10 cellular contexts compared by ENCODE assay signal in genomic region chr20:22371843-22372242, GRCh38.
DNase-seq lines count a peak whose midpoint lies in the region; ATAC-seq and TF ChIP-seq lines count a peak whose summit lies in the region.
"Had no signal": no experiment of that assay in that cellular context is flagged by ENCODE, and none has a peak within 500 bp of the region (broad histone marks: within the 10 kb centered on the region; RNA-seq: fewer than 3 reads in every experiment).

No MANE protein-coding gene starts in this region.

- H2BK5ac ChIP-seq in trophoblast cell (ENCODE audit: low read depth, low read length, poor library complexity), result no peak overlapping the region

- no peak overlapping the region for H4K12ac ChIP-seq in trophoblast cell (ENCODE audit: low read depth, low read length)

- TF ChIP-seq CTCF in omental fat pad (IDR thresholded peaks at IDR 0.05), result no peak

- H3K23ac ChIP-seq in trophoblast cell (ENCODE audit: low read length), result peak overlapping the region; percentile 41

- H2AK5ac ChIP-seq in trophoblast cell (ENCODE audit: low read length), result no peak overlapping the region

- H2BK120ac ChIP-seq in trophoblast cell (ENCODE audit: insufficient read depth, low read length, poor library complexity), result no peak overlapping the region

- DNase-seq in NCI-H1417 (lab: John Stamatoyannopoulos, UW) (peak in 2 of 3 experiments; percentile 33 to 34), NCI-H1417 treated with DMSO at 0.1 percent for 48 hours (lab: John Stamatoyannopoulos, UW) (no peak), NCI-H2196 (lab: John Stamatoyannopoulos, UW; ENCODE audit: unreplicated experiment) (peak; percentile 56), trophoblast cell (no peak), omental fat pad (ENCODE audit: low spot score) (no peak), hippocampal formation (lab: John Stamatoyannopoulos, UW) (no peak)
- DNase-seq in stimulated activated CD8-positive, alpha-beta memory T cell treated with anti-CD3 and anti-CD28 coated beads, Interleukin-4, amount 100 ng/mL, for 48 hours, result no peak
- DNase-seq: heart left ventricle had no signal

- H3K18ac ChIP-seq in trophoblast cell (ENCODE audit: low read length), result no peak overlapping the region

- no peaks in the 10 kb centered on the region for H3K4me1 ChIP-seq in trophoblast cell (ENCODE audit: control insufficient read depth in 1 of 2, insufficient read depth in 2 of 2, low read length in 2 of 2)
- H3K4me1 ChIP-seq: heart left ventricle had no signal

- no peaks in the 10 kb centered on the region for H3K79me2 ChIP-seq in trophoblast cell (ENCODE audit: control insufficient read depth, insufficient read depth, low read length, poor library complexity)

- no peaks in the 10 kb centered on the region for H3K79me1 ChIP-seq in trophoblast cell (ENCODE audit: low read length)

- ATAC-seq in HG02973 (IDR thresholded peaks at IDR 0.05; ENCODE audit: unreplicated experiment) (peak; percentile 82), omental fat pad (ENCODE audit: low FRiP score) (no peak)
- ATAC-seq: heart left ventricle had no signal

- no peak overlapping the region for H4K91ac ChIP-seq in trophoblast cell (ENCODE audit: low read depth, low read length)

- H3K4ac ChIP-seq in trophoblast cell (ENCODE audit: low read depth, low read length), result no peak overlapping the region

- no peak overlapping the region for H3K4me3 ChIP-seq in trophoblast cell (ENCODE audit: low read depth, low read length)
- H3K4me3 ChIP-seq: heart left ventricle, thoracic aorta had no signal

- no peak overlapping the region for H2BK12ac ChIP-seq in trophoblast cell (ENCODE audit: low read length)

- H3K36me3 ChIP-seq in trophoblast cell (ENCODE audit: control insufficient read depth in 1 of 2, insufficient read depth in 2 of 2, low read length in 2 of 2), result no peaks in the 10 kb centered on the region
- H3K36me3 ChIP-seq: heart left ventricle, thoracic aorta had no signal

- no CpG with 5 or more reads among the region's 5 CpGs for WGBS in trophoblast cell (ENCODE audit: extremely low coverage, insufficient coverage, insufficient read length)

- H3K14ac ChIP-seq in trophoblast cell (ENCODE audit: low read length), result no peak overlapping the region

- no peaks in the 10 kb centered on the region for H3K27me3 ChIP-seq in trophoblast cell (ENCODE audit: insufficient read depth, low read length)

- H4K8ac ChIP-seq in trophoblast cell (ENCODE audit: low read depth, low read length), result no peak overlapping the region

- peak overlapping the region; percentile 17 for H3K4me2 ChIP-seq in trophoblast cell (ENCODE audit: low read length)

- no peak overlapping the region for H3K9ac ChIP-seq in trophoblast cell (ENCODE audit: low read length)

- H2AFZ ChIP-seq in trophoblast cell (ENCODE audit: insufficient read depth, low read length, poor library complexity), result no peak overlapping the region

- H3K9me3 ChIP-seq in trophoblast cell (ENCODE audit: insufficient read depth, low read depth, low read length), result no peaks in the 10 kb centered on the region
- H3K9me3 ChIP-seq: heart left ventricle, thoracic aorta had no signal

- no peak overlapping the region for H3K27ac ChIP-seq in trophoblast cell (ENCODE audit: low read depth, low read length)
- H3K27ac ChIP-seq: heart left ventricle, thoracic aorta had no signal

Comparison
In these comparisons a context has a peak if more than half of its experiments do, and no peak if none do; other contexts are left out.
1. DNase-seq: peak in NCI-H1417 (2 of 3) and NCI-H2196 (single experiment); none in NCI-H1417 treated with DMSO at 0.1 percent for 48 hours (single experiment), trophoblast cell (0 of 2), omental fat pad (single experiment), hippocampal formation (0 of 2) and stimulated activated CD8-positive, alpha-beta memory T cell treated with anti-CD3 and anti-CD28 coated beads, Interleukin-4, amount 100 ng/mL, for 48 hours (single experiment).